Comparison of ENCODE assay signal across 8 cellular contexts in the genomic region with DNA sequence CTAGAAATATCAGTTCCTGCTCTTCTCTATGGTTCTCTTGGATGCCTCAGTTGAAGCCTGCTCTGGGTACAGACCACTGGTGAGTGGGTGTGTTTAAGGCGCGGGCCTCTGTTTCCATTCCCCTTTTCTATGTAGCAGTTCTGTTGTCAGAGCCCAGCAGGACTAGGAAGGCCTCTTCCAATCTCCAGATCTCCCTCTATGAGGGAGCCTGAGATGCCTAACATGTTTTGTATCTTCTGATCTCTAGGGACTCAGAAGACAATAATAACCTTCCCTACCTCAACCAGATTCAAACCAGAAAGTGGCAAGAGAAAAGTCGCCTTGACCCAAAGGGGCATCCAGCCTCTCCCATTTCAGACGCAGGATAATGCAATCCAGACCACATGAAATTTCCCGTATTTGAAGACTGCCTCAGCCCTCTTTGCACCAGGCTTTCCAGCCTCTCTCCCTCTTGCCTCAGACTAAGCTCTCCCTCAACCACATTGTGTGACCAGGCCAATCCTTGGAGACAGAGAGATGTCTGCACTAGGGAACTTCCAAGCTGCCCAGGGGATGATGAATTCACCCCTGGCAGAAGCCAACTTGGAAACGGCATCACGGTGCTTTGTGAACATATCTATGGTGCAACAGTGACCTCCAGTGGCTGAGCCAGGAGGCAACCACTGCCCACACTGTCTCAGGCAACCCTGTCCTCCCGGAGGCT.
DNase-seq lines count a peak whose midpoint lies in the region; ATAC-seq and TF ChIP-seq lines count a peak whose summit lies in the region.

No MANE protein-coding gene starts in this region.

- in situ Hi-C loops in Caki2 (cut with HindIII; ENCODE audit: low pct_unique_long_range_greater_than_20kb, low sequenced_read_pairs), result no loop called here

- no peaks in the 10 kb centered on the region for H3K9me3 ChIP-seq in Loucy (ENCODE audit: insufficient read depth, low read depth, low read length)
- no peaks in the 10 kb centered on the region for H3K9me3 ChIP-seq in SJSA1 (replicated peaks)
- H3K9me3 ChIP-seq in heart left ventricle, result no peaks in the 10 kb centered on the region

- peak; percentile 79 for TF ChIP-seq CTCF in Loucy (conservative IDR thresholded peaks at IDR 0.05; ENCODE audit: low read length)
- peak; percentile 73 to 93 (median 87) for TF ChIP-seq CTCF in heart left ventricle (IDR thresholded peaks at IDR 0.05)

- H3K4me3 ChIP-seq in Loucy (ENCODE audit: low read length, poor library complexity, severe bottlenecking) (no peak overlapping the region), SJSA1 (no peak overlapping the region), heart left ventricle (no peak overlapping the region)

- H3K36me3 ChIP-seq in Loucy (ENCODE audit: insufficient read depth, low read length), result no peaks in the 10 kb centered on the region
- H3K36me3 ChIP-seq in SJSA1, result no peaks in the 10 kb centered on the region
- H3K36me3 ChIP-seq in heart left ventricle, result no peaks in the 10 kb centered on the region

- no peaks in the 10 kb centered on the region for H3F3A ChIP-seq in Loucy (ENCODE audit: low read depth)

- no peaks in the 10 kb centered on the region for H3K27me3 ChIP-seq in Loucy (ENCODE audit: insufficient read depth, low read length, poor library complexity, severe bottlenecking)
- no peaks in the 10 kb centered on the region for H3K27me3 ChIP-seq in SJSA1 (replicated peaks)
- no peaks in the 10 kb centered on the region for H3K27me3 ChIP-seq in heart left ventricle

- H3K27ac Mint-ChIP-seq in activated naive CD8-positive, alpha-beta T cell treated with anti-CD3 and anti-CD28 coated beads, Interleukin-2, amount 50 U/mL, for 24 hours, result no peak overlapping the region

- no peaks in the 10 kb centered on the region for H3K9me2 ChIP-seq in Loucy (replicated peaks; ENCODE audit: low read depth, low read length)

- no peaks in the 10 kb centered on the region for H4K20me1 ChIP-seq in Loucy (ENCODE audit: insufficient read depth, low read length, poor library complexity, severe bottlenecking)

- intact Hi-C loops in heart left ventricle (cut with DNase I), result loop anchor here (1.0 to 10.0 kb wide), 20 partner anchors 213 to 1191 kb away; no protein-coding TSS in a partner anchor
- intact Hi-C loops in posterior vena cava (cut with DNase I), result loop anchor here in 1 of 2 donors (5.0 kb wide), 2 partner anchors 288 to 858 kb away; no protein-coding TSS in a partner anchor

- peak; percentile 46 for DNase-seq in Caki2 (ENCODE audit: low read depth)
- DNase-seq in SJSA1 (ENCODE audit: low read depth in 1 of 2, low spot score in 2 of 2), result peak; percentile 36 to 52
- DNase-seq in activated naive CD8-positive, alpha-beta T cell treated with anti-CD3 and anti-CD28 coated beads, Interleukin-2, amount 50 U/mL, for 24 hours, result peak; percentile 57
- DNase-seq in heart left ventricle, result peak; percentile 79 to 82 (median 80)
- DNase-seq in posterior vena cava (ENCODE audit: low spot score), result peak; percentile 94

- H2AFZ ChIP-seq in Loucy (ENCODE audit: low read length), result peak overlapping the region; percentile 67

- H3K4me3 Mint-ChIP-seq in activated naive CD8-positive, alpha-beta T cell treated with anti-CD3 and anti-CD28 coated beads, Interleukin-2, amount 50 U/mL, for 24 hours, result no peak overlapping the region

- ATAC-seq in GM21526 (IDR thresholded peaks at IDR 0.05; ENCODE audit: low FRiP score, unreplicated experiment) (peak; percentile 88), heart left ventricle (peak; percentile 91 to 99 (median 98)), HG03097 (IDR thresholded peaks at IDR 0.05; ENCODE audit: low FRiP score, unreplicated experiment) (no peak)
- peak; percentile 77 for ATAC-seq in activated naive CD8-positive, alpha-beta T cell treated with anti-CD3 and anti-CD28 coated beads, Interleukin-2, amount 50 U/mL, for 24 hours

- WGBS in heart left ventricle, 4 donors, result 33 to 42% (median 41%) methylated on average over 8 of the region's 8 CpGs

- H3K4me2 ChIP-seq in Loucy (ENCODE audit: low read depth, low read length, poor library complexity, severe bottlenecking), result no peak overlapping the region

- peaks cover 23% of the 10 kb centered on the region for H3K27me3 Mint-ChIP-seq in activated naive CD8-positive, alpha-beta T cell treated with anti-CD3 and anti-CD28 coated beads, Interleukin-2, amount 50 U/mL, for 24 hours

- no peaks in the 10 kb centered on the region for H3K79me2 ChIP-seq in Loucy (ENCODE audit: insufficient read depth, low read length)

- TF ChIP-seq POLR2A in heart left ventricle (IDR thresholded peaks at IDR 0.05), result no peak

- H3K4me1 ChIP-seq in Loucy (ENCODE audit: insufficient read depth, low read length, poor library complexity, severe bottlenecking), result no peaks in the 10 kb centered on the region
- H3K4me1 ChIP-seq in SJSA1 (replicated peaks), result no peaks in the 10 kb centered on the region
- H3K4me1 ChIP-seq in heart left ventricle, result peaks cover 0 to 11% (median 4%) of the 10 kb centered on the region in 12 donors

- H3K4me1 Mint-ChIP-seq in activated naive CD8-positive, alpha-beta T cell treated with anti-CD3 and anti-CD28 coated beads, Interleukin-2, amount 50 U/mL, for 24 hours, result no peaks in the 10 kb centered on the region

- H3K9ac ChIP-seq in Loucy (ENCODE audit: low read depth, low read length, poor library complexity, severe bottlenecking), result no peak overlapping the region

- H3K36me3 Mint-ChIP-seq in activated naive CD8-positive, alpha-beta T cell treated with anti-CD3 and anti-CD28 coated beads, Interleukin-2, amount 50 U/mL, for 24 hours (ENCODE audit: low read depth), result no peaks in the 10 kb centered on the region

- no peaks in the 10 kb centered on the region for H3K9me3 Mint-ChIP-seq in activated naive CD8-positive, alpha-beta T cell treated with anti-CD3 and anti-CD28 coated beads, Interleukin-2, amount 50 U/mL, for 24 hours

- H3K27ac ChIP-seq in SJSA1 (no peak overlapping the region), heart left ventricle (no peak overlapping the region)

Comparison
In these comparisons a context has a peak if more than half of its experiments do, and no peak if none do; other contexts are left out.
1. DNase-seq: peak in every context shown above with its lines; median percentile 94 in posterior vena cava; 80 in heart left ventricle; 57 in activated naive CD8-positive, alpha-beta T cell treated with anti-CD3 and anti-CD28 coated beads, Interleukin-2, amount 50 U/mL, for 24 hours; 46 in Caki2; 44 in SJSA1.